In genomic region chr6:67608099-67608749, GRCh38 we compare ENCODE assay signal across 12 cellular contexts.
"Had no signal": no experiment of that assay in that cellular context is flagged by ENCODE, and none has a peak within 500 bp of the region (broad histone marks: within the 10 kb centered on the region; RNA-seq: fewer than 3 reads in every experiment).

No MANE protein-coding gene starts in this region.

- H3K9me3 Mint-ChIP-seq: activated naive CD8-positive, alpha-beta T cell treated with anti-CD3 and anti-CD28 coated beads, Interleukin-2, amount 10 ng/mL, durations not matched to agents 7 days and 5 days; type B pancreatic cell had no signal

- ATAC-seq: activated T-cell treated with anti-CD3 and anti-CD28 coated beads, Interleukin-2, amount 50 U/mL, for 4 hours had no signal

- H3K4me1 Mint-ChIP-seq: activated naive CD8-positive, alpha-beta T cell treated with anti-CD3 and anti-CD28 coated beads, Interleukin-2, amount 10 ng/mL, durations not matched to agents 7 days and 5 days had no signal

- H3K27me3 ChIP-seq: breast epithelium, sigmoid colon, suprapubic skin had no signal

- H3K27me3 Mint-ChIP-seq: activated naive CD8-positive, alpha-beta T cell treated with anti-CD3 and anti-CD28 coated beads, Interleukin-2, amount 10 ng/mL, durations not matched to agents 7 days and 5 days; type B pancreatic cell had no signal

- H3K27ac Mint-ChIP-seq: activated naive CD8-positive, alpha-beta T cell treated with anti-CD3 and anti-CD28 coated beads, Interleukin-2, amount 10 ng/mL, durations not matched to agents 7 days and 5 days; type B pancreatic cell had no signal

- H3K36me3 ChIP-seq: breast epithelium, sigmoid colon, suprapubic skin had no signal

- H3K4me3 ChIP-seq: breast epithelium, sigmoid colon, suprapubic skin had no signal

- H3K4me3 Mint-ChIP-seq: activated naive CD8-positive, alpha-beta T cell treated with anti-CD3 and anti-CD28 coated beads, Interleukin-2, amount 10 ng/mL, durations not matched to agents 7 days and 5 days; activated T-cell treated with anti-CD3 and anti-CD28 coated beads, Interleukin-2, amount 50 U/mL, for 4 hours; type B pancreatic cell had no signal

- H3K9me3 ChIP-seq: breast epithelium, sigmoid colon, suprapubic skin had no signal

- H3K4me1 ChIP-seq: breast epithelium, sigmoid colon, suprapubic skin had no signal

- DNase-seq: activated CD4-positive, alpha-beta T cell treated with anti-CD3 and anti-CD28 coated beads for 1 hour; activated CD4-positive, alpha-beta T cell treated with anti-CD3 and anti-CD28 coated beads, Interleukin-2, amount 50 U/mL, for 48 hours; activated naive CD8-positive, alpha-beta T cell treated with anti-CD3 and anti-CD28 coated beads, Interleukin-2, amount 10 ng/mL, durations not matched to agents 7 days and 5 days; activated T-cell treated with anti-CD3 and anti-CD28 coated beads, Interleukin-2, amount 50 U/mL, for 4 hours; anterior cingulate cortex; dermis blood vessel endothelial cell; hippocampal formation; sigmoid colon; stimulated activated naive CD4-positive, alpha-beta T cell had no signal

- H3K27ac ChIP-seq: breast epithelium, sigmoid colon, suprapubic skin had no signal

- H3K36me3 Mint-ChIP-seq: activated naive CD8-positive, alpha-beta T cell treated with anti-CD3 and anti-CD28 coated beads, Interleukin-2, amount 10 ng/mL, durations not matched to agents 7 days and 5 days; type B pancreatic cell had no signal
